26 cellular contexts compared by ENCODE assay signal in the genomic region with DNA sequence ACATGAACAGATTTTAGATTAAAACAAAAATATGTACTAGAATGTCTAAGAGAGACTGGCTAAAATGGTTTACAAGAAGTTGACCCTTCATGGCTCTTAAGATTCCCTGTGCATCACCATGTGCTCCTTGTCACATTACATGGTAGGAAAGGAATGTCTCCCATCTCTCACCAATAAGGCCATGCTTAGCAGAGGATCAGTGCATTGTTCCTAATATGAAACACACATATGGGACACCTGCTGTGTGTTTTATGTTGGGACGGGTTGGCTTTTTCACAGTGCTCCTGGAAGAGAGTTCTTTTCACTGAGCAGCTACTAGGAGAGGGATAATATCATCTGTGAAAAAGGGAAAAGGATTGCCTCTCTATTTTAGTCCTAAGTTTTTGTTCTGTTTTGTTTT. TPM values are rescaled to one million over a fixed set of nuclear protein-coding genes. Genes with fewer than 3 reads are reported as not detected.
DNase-seq lines count a peak whose midpoint lies in the region; ATAC-seq and TF ChIP-seq lines count a peak whose summit lies in the region.
"Had no signal": no experiment of that assay in that cellular context is flagged by ENCODE, and none has a peak within 500 bp of the region (broad histone marks: within the 10 kb centered on the region; RNA-seq: fewer than 3 reads in every experiment).

No MANE protein-coding gene starts in this region.

- H3K27me3 ChIP-seq in left ventricle myocardium inferior (ENCODE audit: low read depth) (no peaks in the 10 kb centered on the region), mesendoderm (ENCODE audit: insufficient read depth, low read length, poor library complexity) (no peaks in the 10 kb centered on the region)
- H3K27me3 ChIP-seq: Peyer's patch had no signal

- no peak overlapping the region for H3K18ac ChIP-seq in mesendoderm (ENCODE audit: low read length)

- no peak overlapping the region for H3K4me2 ChIP-seq in mesendoderm (ENCODE audit: low read length)

- no peak overlapping the region for H2BK15ac ChIP-seq in mesendoderm (replicated peaks; ENCODE audit: low read depth)

- no peak overlapping the region for H2BK5ac ChIP-seq in mesendoderm (ENCODE audit: low read length)

- H3K36me3 ChIP-seq in left ventricle myocardium inferior = peaks cover 82% of the 10 kb centered on the region
- H3K36me3 ChIP-seq in mesendoderm (ENCODE audit: control insufficient read depth, insufficient read depth, low read length) = no peaks in the 10 kb centered on the region

- peaks cover 80% of the 10 kb centered on the region for H3K4me1 ChIP-seq in left ventricle myocardium inferior
- no peaks in the 10 kb centered on the region for H3K4me1 ChIP-seq in mesendoderm (ENCODE audit: control insufficient read depth, low read depth, low read length)
- H3K4me1 ChIP-seq: Peyer's patch had no signal

- no peaks in the 10 kb centered on the region for H3K79me2 ChIP-seq in mesendoderm (ENCODE audit: control insufficient read depth, insufficient read depth, low read length)

- no peak overlapping the region for H4K8ac ChIP-seq in mesendoderm (ENCODE audit: low read depth, low read length)

- no peak for DNase-seq in left ventricle myocardium inferior
- no peak for DNase-seq in cardiac septum (ENCODE audit: low spot score)
- peak; percentile 67 for DNase-seq in choroid plexus epithelial cell (ENCODE audit: low read depth)
- DNase-seq in mesendoderm = peak; percentile 4
- DNase-seq in omental fat pad (ENCODE audit: low spot score) = no peak
- no peak for DNase-seq in NOMO-1 treated with dmso at 0.1 percent for 144 hours (lab: John Stamatoyannopoulos, UW; ENCODE audit: unreplicated experiment)
- DNase-seq: 8988T, ACHN, DMS153, DND-41, HCEC 1CT, NCI-H1092, NCI-H1436, NCI-H187, NCI-H2081 treated with DMSO at 0.1 percent for 48 hours, NCI-H2171, NCI-H226, NCI-H510A, NCI-H69, Peyer's patch, SHP77 treated with DMSO at 0.1 percent for 48 hours had no signal

- H2AK5ac ChIP-seq in mesendoderm (ENCODE audit: low read length) = no peak overlapping the region

- no peaks in the 10 kb centered on the region for H3K9me3 ChIP-seq in left ventricle myocardium inferior (replicated peaks)
- H3K9me3 ChIP-seq: Peyer's patch had no signal

- no peak overlapping the region for H3K23ac ChIP-seq in mesendoderm (ENCODE audit: low read length)

- no peak overlapping the region for H4K5ac ChIP-seq in mesendoderm (ENCODE audit: low read length)

- TF ChIP-seq CTCF in left ventricle myocardium inferior (IDR thresholded peaks at IDR 0.05; ENCODE audit: borderline replicate concordance) (no peak), choroid plexus epithelial cell (conservative IDR thresholded peaks at IDR 0.05; ENCODE audit: low read depth, low read length) (no peak), omental fat pad (IDR thresholded peaks at IDR 0.05) (no peak)

- H3K4me3 ChIP-seq in left ventricle myocardium inferior (peak overlapping the region; percentile 17), choroid plexus epithelial cell (ENCODE audit: low read depth, low read length) (no peak overlapping the region), mesendoderm (ENCODE audit: low read length) (no peak overlapping the region)
- H3K4me3 ChIP-seq: GM12878, Peyer's patch had no signal

- no CpG with 5 or more reads among the region's 1 CpG for WGBS in mesendoderm (ENCODE audit: extremely low coverage, insufficient coverage, low lambda C conversion rate)

- peak overlapping the region; percentile 93 for H3K27ac ChIP-seq in left ventricle myocardium inferior (replicated peaks)
- no peak overlapping the region for H3K27ac ChIP-seq in mesendoderm (ENCODE audit: low read depth, low read length)
- H3K27ac ChIP-seq: HL-60, Peyer's patch had no signal

- no peak for ATAC-seq in GM21737 (IDR thresholded peaks at IDR 0.05; ENCODE audit: unreplicated experiment)
- ATAC-seq in omental fat pad (ENCODE audit: low FRiP score) = no peak
- ATAC-seq in GM21360 (IDR thresholded peaks at IDR 0.05; ENCODE audit: unreplicated experiment) = no peak
- ATAC-seq: GM12878 had no signal

- H2BK120ac ChIP-seq in mesendoderm (ENCODE audit: low read depth, low read length) = no peak overlapping the region

- H3K56ac ChIP-seq in mesendoderm (ENCODE audit: low read length) = no peak overlapping the region

- H3K9ac ChIP-seq in mesendoderm (ENCODE audit: low read length) = no peak overlapping the region

- no peaks in the 10 kb centered on the region for H3K79me1 ChIP-seq in mesendoderm (ENCODE audit: low read length)

- no peak overlapping the region for H3K4ac ChIP-seq in mesendoderm (ENCODE audit: low read depth, low read length)

- intact Hi-C loops in left ventricle myocardium inferior (cut with micrococcal nuclease) = no loop called here
- intact Hi-C loops in cardiac septum (cut with DNase I) = no loop called here

RNA-seq across cellular contexts. Expression of gene PFKM, which starts 9.6 kb away (rescaled TPM):
- 671 TPM for total RNA-seq in left ventricle myocardium inferior
- total RNA-seq in cardiac septum = 400 TPM
- polyA plus RNA-seq in mesendoderm (2013, experiment 1 of 2) = 21.3 TPM
- polyA plus RNA-seq in mesendoderm (2013, experiment 2 of 2) = 22.1 TPM
- 10 to 100 TPM; 24.1 to 47.7 (median 31.3) TPM for total RNA-seq in omental fat pad

RNA-seq across cellular contexts. Expression of gene SENP1, which starts 22.9 kb away (rescaled TPM):
- total RNA-seq in left ventricle myocardium inferior (5.3 TPM), cardiac septum (10.1 TPM), omental fat pad (10 to 100 TPM; 13.6 to 23.0 (median 18.2) TPM)
- 18.3 TPM for polyA plus RNA-seq in mesendoderm (2013, experiment 1 of 2)
- 18.3 TPM for polyA plus RNA-seq in mesendoderm (2013, experiment 2 of 2)

RNA-seq across cellular contexts. Expression of gene ASB8, which starts 28.5 kb away (rescaled TPM):
- 80.3 TPM for total RNA-seq in left ventricle myocardium inferior
- total RNA-seq in cardiac septum = 69.4 TPM
- polyA plus RNA-seq in mesendoderm (2013, experiment 1 of 2) = 4.5 TPM
- polyA plus RNA-seq in mesendoderm (2013, experiment 2 of 2) = 4.5 TPM
- 10 to 100 TPM; 13.7 to 32.0 (median 22.3) TPM for total RNA-seq in omental fat pad

RNA-seq across cellular contexts. Expression of gene CCDC184, which starts 54.6 kb away (rescaled TPM):
- total RNA-seq in left ventricle myocardium inferior (1.0 TPM), cardiac septum (0.67 TPM), omental fat pad (under 1 TPM; 0.24 to 0.63 (median 0.42) TPM)
- 0.17 TPM for polyA plus RNA-seq in mesendoderm (2013, experiment 1 of 2)
- polyA plus RNA-seq in mesendoderm (2013, experiment 2 of 2) = 0.27 TPM
- total RNA-seq: GM12878, OCI-LY7 had no signal
- polyA plus RNA-seq: GM12878 had no signal

Comparison
In these comparisons a context has a peak if more than half of its experiments do, and no peak if none do; other contexts are left out.
1. DNase-seq: peak in choroid plexus epithelial cell (single experiment) and mesendoderm (single experiment); none in left ventricle myocardium inferior (single experiment), cardiac septum (single experiment), omental fat pad (single experiment) and NOMO-1 treated with dmso at 0.1 percent for 144 hours (single experiment).